Comparison of ENCODE assay signal across 11 cellular contexts in the genomic region with DNA sequence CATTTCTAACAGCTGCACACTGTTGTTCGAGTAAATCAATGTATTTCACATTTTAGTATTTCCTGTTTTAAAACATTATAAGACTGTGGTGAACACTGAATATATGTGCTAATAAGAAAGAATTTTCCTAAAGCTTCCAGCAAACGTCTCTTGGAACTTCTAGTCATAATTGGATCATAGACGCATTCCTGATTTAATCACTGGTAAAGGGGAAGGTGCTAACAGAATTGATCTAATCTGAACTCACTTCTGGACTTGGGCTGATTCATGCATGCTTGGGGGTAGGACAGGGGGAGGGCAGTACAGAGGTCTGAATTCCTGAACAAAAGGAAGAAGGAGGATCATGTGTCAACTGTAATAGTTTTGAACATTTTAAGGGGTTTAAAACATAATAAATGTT. TPM values are rescaled to one million over a fixed set of nuclear protein-coding genes. Genes with fewer than 3 reads are reported as not detected.
DNase-seq lines count a peak whose midpoint lies in the region; ATAC-seq and TF ChIP-seq lines count a peak whose summit lies in the region.
"Had no signal": no experiment of that assay in that cellular context is flagged by ENCODE, and none has a peak within 500 bp of the region (broad histone marks: within the 10 kb centered on the region; RNA-seq: fewer than 3 reads in every experiment).

No MANE protein-coding gene starts in this region.

- peak overlapping the region; percentile 30 for H3K4me3 Mint-ChIP-seq in activated naive CD8-positive, alpha-beta T cell
- H3K4me3 Mint-ChIP-seq in activated naive CD8-positive, alpha-beta T cell treated with anti-CD3 and anti-CD28 coated beads, Interleukin-2, amount 50 U/mL, for 24 hours: no peak overlapping the region
- H3K4me3 Mint-ChIP-seq in type B pancreatic cell: peak overlapping the region; percentile 15

- H3K4me1 ChIP-seq in fibroblast of lung (ENCODE audit: control insufficient read depth, extremely low read depth, insufficient read depth, low read length): peaks cover 12% of the 10 kb centered on the region
- H3K4me1 ChIP-seq in BE2C: no peaks in the 10 kb centered on the region

- peak overlapping the region; percentile 40 for H3K4me2 ChIP-seq in fibroblast of lung (ENCODE audit: extremely low read depth, insufficient read depth, low read length)

- no peak overlapping the region for H3K4me3 ChIP-seq in fibroblast of lung (replicated peaks in 1 of 4; ENCODE audit: control extremely low read depth in 1 of 4, insufficient read depth in 1 of 4, low read depth in 3 of 4, low read length in 4 of 4)
- no peak overlapping the region for H3K4me3 ChIP-seq in BE2C (ENCODE audit: low read depth, low read length)

- H2AFZ ChIP-seq in fibroblast of lung (ENCODE audit: low read length): no peak overlapping the region

- CTCF ChIA-PET in RWPE1 (lab: Yijun Ruan, JAX): interaction anchor here (0.6 kb wide), 1 partner anchor 83 kb away, joined by 3 read pairs; no protein-coding TSS in a partner anchor

- H3K9me3 ChIP-seq in fibroblast of lung (ENCODE audit: control insufficient read depth, insufficient read depth, low read depth, low read length): no peaks in the 10 kb centered on the region
- H3K9me3 ChIP-seq in BE2C: 0 out of 2 replicates have a peak, but pooled peaks cover 5% of the 10 kb centered on the region

- no peaks in the 10 kb centered on the region for H3K36me3 ChIP-seq in fibroblast of lung (ENCODE audit: control insufficient read depth, insufficient read depth, low read length)
- H3K36me3 ChIP-seq in BE2C: no peaks in the 10 kb centered on the region

- H3K27ac ChIP-seq in RWPE1 (no peak overlapping the region), fibroblast of lung (ENCODE audit: insufficient read depth, low read length) (peak overlapping the region; percentile 98)

- no peaks in the 10 kb centered on the region for H3K27me3 Mint-ChIP-seq in activated naive CD8-positive, alpha-beta T cell
- H3K27me3 Mint-ChIP-seq in activated naive CD8-positive, alpha-beta T cell treated with anti-CD3 and anti-CD28 coated beads, Interleukin-2, amount 50 U/mL, for 24 hours: no peaks in the 10 kb centered on the region
- H3K27me3 Mint-ChIP-seq in type B pancreatic cell: peaks cover 13% of the 10 kb centered on the region

- H3K4me1 Mint-ChIP-seq in activated naive CD8-positive, alpha-beta T cell (ENCODE audit: low read depth): peaks cover 31% of the 10 kb centered on the region
- H3K4me1 Mint-ChIP-seq in activated naive CD8-positive, alpha-beta T cell treated with anti-CD3 and anti-CD28 coated beads, Interleukin-2, amount 50 U/mL, for 24 hours: peaks cover 44% of the 10 kb centered on the region
- peaks cover 32% of the 10 kb centered on the region for H3K4me1 Mint-ChIP-seq in type B pancreatic cell (ENCODE audit: unreplicated experiment)

- H3K9ac ChIP-seq in fibroblast of lung (ENCODE audit: insufficient read depth, low read length): no peak overlapping the region

- peak overlapping the region; percentile 90 for H3K27ac Mint-ChIP-seq in activated naive CD8-positive, alpha-beta T cell
- no peak overlapping the region for H3K27ac Mint-ChIP-seq in activated naive CD8-positive, alpha-beta T cell treated with anti-CD3 and anti-CD28 coated beads, Interleukin-2, amount 50 U/mL, for 24 hours
- H3K27ac Mint-ChIP-seq in type B pancreatic cell: peak overlapping the region; percentile 17

- no peak for ATAC-seq in activated naive CD8-positive, alpha-beta T cell treated with anti-CD3 and anti-CD28 coated beads, Interleukin-2, amount 50 U/mL, for 24 hours
- ATAC-seq in GM21737 (IDR thresholded peaks at IDR 0.05; ENCODE audit: unreplicated experiment) (no peak), GM18520 (IDR thresholded peaks at IDR 0.05; ENCODE audit: unreplicated experiment) (no peak)

- no peaks in the 10 kb centered on the region for H3K27me3 ChIP-seq in fibroblast of lung (ENCODE audit: control insufficient read depth, insufficient read depth, low read length)
- peaks cover 23% of the 10 kb centered on the region for H3K27me3 ChIP-seq in BE2C

- no peaks in the 10 kb centered on the region for H4K20me1 ChIP-seq in fibroblast of lung (ENCODE audit: control insufficient read depth, extremely low read depth, insufficient read depth, low read length)

- POLR2A ChIA-PET in RWPE1 (lab: Yijun Ruan, JAX; ENCODE audit: low non-redundant PET): no interaction called here

- TF ChIP-seq CTCF in RWPE1 (conservative IDR thresholded peaks at IDR 0.05; ENCODE audit: low read depth) (no peak), fibroblast of lung (conservative IDR thresholded peaks at IDR 0.05 in 1 of 2, IDR thresholded peaks at IDR 0.05 in 1 of 2; ENCODE audit: low read depth in 1 of 2, low read length in 2 of 2) (no peak), type B pancreatic cell (conservative IDR thresholded peaks at IDR 0.05) (no peak), BE2C (IDR thresholded peaks at IDR 0.05; ENCODE audit: low read depth, low read length) (no peak)

- DNase-seq in activated naive CD8-positive, alpha-beta T cell treated with anti-CD3 and anti-CD28 coated beads, Interleukin-2, amount 50 U/mL, for 24 hours: no peak
- peak; percentile 82 for DNase-seq in RWPE1 (ENCODE audit: low spot score)
- peak; percentile 33 to 92 for DNase-seq in fibroblast of lung (ENCODE audit: low read depth in 2 of 2)
- DNase-seq in type B pancreatic cell (ENCODE audit: extremely low spot score, unreplicated experiment): no peak
- no peak for DNase-seq in BE2C
- DNase-seq: activated T-cell treated with anti-CD3 and anti-CD28 coated beads, Interleukin-2, amount 50 U/mL, for 48 hours; NCI-H1417 treated with DMSO at 0.1 percent for 48 hours; SHP77 treated with DMSO at 0.1 percent for 48 hours had no signal

- peaks cover 4% of the 10 kb centered on the region for H3K36me3 Mint-ChIP-seq in activated naive CD8-positive, alpha-beta T cell
- peaks cover 5% of the 10 kb centered on the region for H3K36me3 Mint-ChIP-seq in activated naive CD8-positive, alpha-beta T cell treated with anti-CD3 and anti-CD28 coated beads, Interleukin-2, amount 50 U/mL, for 24 hours (ENCODE audit: low read depth)
- H3K36me3 Mint-ChIP-seq in type B pancreatic cell: no peaks in the 10 kb centered on the region

- H3K9me3 Mint-ChIP-seq in activated naive CD8-positive, alpha-beta T cell (ENCODE audit: low read depth): no peaks in the 10 kb centered on the region
- H3K9me3 Mint-ChIP-seq in activated naive CD8-positive, alpha-beta T cell treated with anti-CD3 and anti-CD28 coated beads, Interleukin-2, amount 50 U/mL, for 24 hours: no peaks in the 10 kb centered on the region
- no peaks in the 10 kb centered on the region for H3K9me3 Mint-ChIP-seq in type B pancreatic cell

- no peaks in the 10 kb centered on the region for H3K79me2 ChIP-seq in fibroblast of lung (ENCODE audit: control insufficient read depth, insufficient read depth, low read length)

RNA-seq across cellular contexts. Expression of a gene that starts 7.3 kb away (rescaled TPM):
- total RNA-seq in fibroblast of lung: 0.26 and 1.3 TPM in 2 replicates
- 0.28 and 0.35 TPM in 2 replicates for polyA plus RNA-seq in fibroblast of lung
- 0.09 and 0.22 TPM in 2 replicates for polyA plus RNA-seq in fibroblast of lung (2012)
- not detected in 2 replicates for polyA minus RNA-seq in fibroblast of lung (ENCODE audit: low replicate concordance)
- total RNA-seq in type B pancreatic cell (ENCODE audit: low replicate concordance): 1.6 and 4.2 TPM in 2 replicates
- polyA plus RNA-seq in BE2C (2012; ENCODE audit: insufficient read depth, insufficient read length, low read depth): 0.29 TPM

Comparison
In these comparisons a context has a peak if more than half of its experiments do, and no peak if none do; other contexts are left out.
1. DNase-seq: peak in RWPE1 (single experiment) and fibroblast of lung (2 of 2); none in activated naive CD8-positive, alpha-beta T cell treated with anti-CD3 and anti-CD28 coated beads, Interleukin-2, amount 50 U/mL, for 24 hours (single experiment), type B pancreatic cell (single experiment) and BE2C (single experiment).